20 cellular contexts compared by ENCODE assay signal in genomic region chr12:120795441-120796178, GRCh38.
DNase-seq lines count a peak whose midpoint lies in the region; ATAC-seq and TF ChIP-seq lines count a peak whose summit lies in the region.
"Had no signal": no experiment of that assay in that cellular context is flagged by ENCODE, and none has a peak within 500 bp of the region (broad histone marks: within the 10 kb centered on the region; RNA-seq: fewer than 3 reads in every experiment).

No MANE protein-coding gene starts in this region.

- H3K4me3 ChIP-seq in Loucy (ENCODE audit: low read length, poor library complexity, severe bottlenecking) (no peak overlapping the region), aorta (ENCODE audit: low read length in 2 of 2) (no peak overlapping the region), ascending aorta (no peak overlapping the region)
- H3K4me3 ChIP-seq: SJSA1 had no signal

- H3K4me1 ChIP-seq in Loucy (ENCODE audit: insufficient read depth, low read length, poor library complexity, severe bottlenecking) = peaks cover 21% of the 10 kb centered on the region
- peaks cover 0 to under 1% of the 10 kb centered on the region in 2 donors for H3K4me1 ChIP-seq in aorta (ENCODE audit: control insufficient read depth in 1 of 2, insufficient read depth in 2 of 2, low read length in 2 of 2)
- H3K4me1 ChIP-seq in ascending aorta = no peaks in the 10 kb centered on the region
- H3K4me1 ChIP-seq: SJSA1 had no signal

- DNase-seq in activated naive CD4-positive, alpha-beta T cell treated with anti-CD3 and anti-CD28 coated beads, Interleukin-2, amount 50 U/mL, for 72 hours (ENCODE audit: low spot score in 2 of 2) = no peak
- DNase-seq in activated naive CD4-positive, alpha-beta T cell (lab: John Stamatoyannopoulos, UW) = no peak
- DNase-seq in effector memory CD8-positive, alpha-beta T cell = no peak
- no peak for DNase-seq in aorta
- DNase-seq in ascending aorta (ENCODE audit: low spot score in 2 of 2) = no peak
- DNase-seq: 8988T, DMS153, DND-41, Kasumi-1, NCI-H1417, NCI-H1694, NCI-H2029 treated with DMSO at 0.1 percent for 48 hours, NCI-H446 treated with DMSO at 0.1 percent for 48 hours, NCI-H526 treated with DMSO at 0.1 percent for 48 hours, Right ventricle myocardium superior, RPMI8226 had no signal

- WGBS in aorta, 2 donors = 97 to 98% methylated on average over 4 of the region's 4 CpGs

- H3K27me3 Mint-ChIP-seq in effector memory CD8-positive, alpha-beta T cell = no peaks in the 10 kb centered on the region

- peaks cover 20 to 24% of the 10 kb centered on the region in 2 donors for H3K9me3 Mint-ChIP-seq in activated naive CD4-positive, alpha-beta T cell treated with anti-CD3 and anti-CD28 coated beads, Interleukin-2, amount 50 U/mL, for 72 hours
- peaks cover 0 to 1% of the 10 kb centered on the region in 2 donors for H3K9me3 Mint-ChIP-seq in effector memory CD8-positive, alpha-beta T cell

- H3K27ac Mint-ChIP-seq in activated naive CD4-positive, alpha-beta T cell treated with anti-CD3 and anti-CD28 coated beads, Interleukin-2, amount 50 U/mL, for 72 hours = peak overlapping the region; percentile 24 to 65
- peak overlapping the region; percentile 1 to 50 for H3K27ac Mint-ChIP-seq in effector memory CD8-positive, alpha-beta T cell

- H3K27ac ChIP-seq in aorta (ENCODE audit: low read depth in 1 of 2, low read length in 2 of 2) (no peak overlapping the region), ascending aorta (no peak overlapping the region)
- H3K27ac ChIP-seq: SJSA1 had no signal

- H3K27me3 ChIP-seq in Loucy (ENCODE audit: insufficient read depth, low read length, poor library complexity, severe bottlenecking) (no peaks in the 10 kb centered on the region), aorta (ENCODE audit: control insufficient read depth in 1 of 2, insufficient read depth in 2 of 2, low read length in 1 of 2) (no peaks in the 10 kb centered on the region), ascending aorta (no peaks in the 10 kb centered on the region)
- H3K27me3 ChIP-seq: SJSA1 had no signal

- no peaks in the 10 kb centered on the region for H3F3A ChIP-seq in Loucy (ENCODE audit: low read depth)

- no peaks in the 10 kb centered on the region for H3K9me2 ChIP-seq in Loucy (replicated peaks; ENCODE audit: low read depth, low read length)

- peaks cover 27% of the 10 kb centered on the region; the same call in 1 of the 2 replicates for H3K9me3 ChIP-seq in Loucy (ENCODE audit: insufficient read depth, low read depth, low read length)
- H3K9me3 ChIP-seq in aorta (ENCODE audit: control insufficient read depth, low read length) = no peaks in the 10 kb centered on the region
- peaks cover 7 to 8% of the 10 kb centered on the region in 2 donors for H3K9me3 ChIP-seq in ascending aorta
- H3K9me3 ChIP-seq: SJSA1 had no signal

- intact Hi-C loops in aorta (cut with DNase I) = no loop called here
- intact Hi-C loops in ascending aorta (cut with DNase I) = no loop called here

- no peak overlapping the region for H3K4me3 Mint-ChIP-seq in effector memory CD8-positive, alpha-beta T cell

- TF ChIP-seq CTCF in Loucy (conservative IDR thresholded peaks at IDR 0.05; ENCODE audit: low read length) (0 out of 2 replicates have a peak, but pooled peaks have one; percentile 14), ascending aorta (IDR thresholded peaks at IDR 0.05) (no peak)

- no peak overlapping the region for H2AFZ ChIP-seq in Loucy (ENCODE audit: low read length)

- ATAC-seq in activated naive CD4-positive, alpha-beta T cell treated with anti-CD3 and anti-CD28 coated beads, Interleukin-2, amount 50 U/mL, for 72 hours = no peak
- ATAC-seq in effector memory CD8-positive, alpha-beta T cell (replicated peaks) = no peak
- ATAC-seq in aorta (ENCODE audit: low FRiP score) = no peak
- no peak for ATAC-seq in HG02981 (IDR thresholded peaks at IDR 0.05; ENCODE audit: unreplicated experiment)
- no peak for ATAC-seq in GM21515 (IDR thresholded peaks at IDR 0.05; ENCODE audit: unreplicated experiment)

- H3K36me3 Mint-ChIP-seq in activated naive CD4-positive, alpha-beta T cell treated with anti-CD3 and anti-CD28 coated beads, Interleukin-2, amount 50 U/mL, for 72 hours = peaks cover 33 to 44% of the 10 kb centered on the region in 2 donors
- peaks cover 7% of the 10 kb centered on the region for H3K36me3 Mint-ChIP-seq in effector memory CD8-positive, alpha-beta T cell (ENCODE audit: insufficient read depth)

- H4K20me1 ChIP-seq in Loucy (ENCODE audit: insufficient read depth, low read length, poor library complexity, severe bottlenecking) = peaks cover 11% of the 10 kb centered on the region

- no peak overlapping the region for H3K9ac ChIP-seq in Loucy (ENCODE audit: low read depth, low read length, poor library complexity, severe bottlenecking)

- H3K79me2 ChIP-seq in Loucy (ENCODE audit: insufficient read depth, low read length) = peaks cover 25% of the 10 kb centered on the region; the same call in 1 of the 2 replicates

- no peak overlapping the region for H3K4me2 ChIP-seq in Loucy (ENCODE audit: low read depth, low read length, poor library complexity, severe bottlenecking)

- H3K4me1 Mint-ChIP-seq in effector memory CD8-positive, alpha-beta T cell (ENCODE audit: low read depth in 2 of 2) = peaks cover 5 to 31% of the 10 kb centered on the region in 2 donors

- peaks cover 28% of the 10 kb centered on the region; the same call in 1 of the 2 replicates for H3K36me3 ChIP-seq in Loucy (ENCODE audit: insufficient read depth, low read length)
- H3K36me3 ChIP-seq in aorta (ENCODE audit: control insufficient read depth in 1 of 2, insufficient read depth in 2 of 2, low read length in 1 of 2) = no peaks in the 10 kb centered on the region
- H3K36me3 ChIP-seq in ascending aorta = no peaks in the 10 kb centered on the region
- H3K36me3 ChIP-seq: SJSA1 had no signal
